18 cellular contexts compared by ENCODE assay signal in the genomic region with DNA sequence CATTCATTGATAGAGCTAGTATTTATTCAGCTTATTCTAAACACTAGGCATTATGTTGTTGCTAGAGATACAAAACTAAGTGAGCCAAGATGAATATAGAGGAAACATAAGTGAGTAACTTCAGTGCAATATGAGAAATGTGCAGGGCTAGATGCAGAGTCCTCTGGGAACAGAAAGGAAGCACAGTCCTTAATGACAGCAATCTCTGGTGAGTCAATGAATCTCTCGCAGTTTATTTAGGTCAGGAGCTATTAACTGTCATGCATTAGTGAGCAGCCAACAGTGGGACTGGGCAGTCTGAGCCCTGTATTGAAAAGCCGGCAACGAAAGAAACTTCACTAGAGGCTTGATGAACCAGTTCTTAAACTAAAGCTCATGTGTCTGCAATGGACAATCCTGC.
DNase-seq lines count a peak whose midpoint lies in the region; ATAC-seq, FAIRE-seq and TF ChIP-seq lines count a peak whose summit lies in the region.
"Had no signal": no experiment of that assay in that cellular context is flagged by ENCODE, and none has a peak within 500 bp of the region (broad histone marks: within the 10 kb centered on the region; RNA-seq: fewer than 3 reads in every experiment).

No MANE protein-coding gene starts in this region.

- no peaks in the 10 kb centered on the region for H3K4me1 Mint-ChIP-seq in activated T-helper 1 cell treated with anti-CD3 and anti-CD28 coated beads, Interleukin-12 subunit alpha, Interleukin-12 subunit beta, Interleukin-2, Interleukin-4 antibody, amounts not matched to agents 30 ng/mL and 10 ng/mL and 1 ng/mL, durations not matched to agents 14 hours and 24 hours and 36 hours (ENCODE audit: low read depth)
- H3K4me1 Mint-ChIP-seq: activated CD4-positive, alpha-beta T cell treated with anti-CD3 and anti-CD28 coated beads, Interleukin-2, amount 10 ng/mL, durations not matched to agents 24 days and 14 days; immature natural killer cell had no signal

- no peak overlapping the region for H3K27ac Mint-ChIP-seq in activated T-helper 1 cell treated with anti-CD3 and anti-CD28 coated beads, Interleukin-12 subunit alpha, Interleukin-12 subunit beta, Interleukin-2, Interleukin-4 antibody, amounts not matched to agents 30 ng/mL and 10 ng/mL and 1 ng/mL, durations not matched to agents 14 hours and 24 hours and 36 hours
- H3K27ac Mint-ChIP-seq: activated CD4-positive, alpha-beta T cell treated with anti-CD3 and anti-CD28 coated beads, Interleukin-2, amount 10 ng/mL, durations not matched to agents 24 days and 14 days; immature natural killer cell had no signal

- H3K36me3 Mint-ChIP-seq in activated T-helper 1 cell treated with anti-CD3 and anti-CD28 coated beads, Interleukin-12 subunit alpha, Interleukin-12 subunit beta, Interleukin-2, Interleukin-4 antibody, amounts not matched to agents 30 ng/mL and 10 ng/mL and 1 ng/mL, durations not matched to agents 14 hours and 24 hours and 36 hours (ENCODE audit: low read depth), result no peaks in the 10 kb centered on the region
- H3K36me3 Mint-ChIP-seq: immature natural killer cell had no signal

- peak overlapping the region; percentile 68 for H3K27ac ChIP-seq in VCaP
- H3K27ac ChIP-seq: gastroesophageal sphincter had no signal

- no peak for TF ChIP-seq POLR2A in H54 (IDR thresholded peaks at IDR 0.05; ENCODE audit: low read depth, low read length)

- H3K4me3 Mint-ChIP-seq in activated T-helper 1 cell treated with anti-CD3 and anti-CD28 coated beads, Interleukin-12 subunit alpha, Interleukin-12 subunit beta, Interleukin-2, Interleukin-4 antibody, amounts not matched to agents 30 ng/mL and 10 ng/mL and 1 ng/mL, durations not matched to agents 14 hours and 24 hours and 36 hours, result no peak overlapping the region
- H3K4me3 Mint-ChIP-seq: activated CD4-positive, alpha-beta T cell treated with anti-CD3 and anti-CD28 coated beads, Interleukin-2, amount 10 ng/mL, durations not matched to agents 24 days and 14 days; immature natural killer cell had no signal

- TF ChIP-seq CTCF in VCaP (conservative IDR thresholded peaks at IDR 0.05), result no peak

- DNase-seq in AG08395 (ENCODE audit: low spot score) (peak; percentile 19), H54 (ENCODE audit: insufficient read length, low spot score) (peak; percentile 0), glomerular visceral epithelial cell (ENCODE audit: extremely low spot score) (peak; percentile 27), 8988T (no peak), NCI-H2029 treated with DMSO at 0.1 percent for 48 hours (lab: John Stamatoyannopoulos, UW) (no peak)
- DNase-seq in activated T-helper 1 cell treated with anti-CD3 and anti-CD28 coated beads, Interleukin-12 subunit alpha, Interleukin-12 subunit beta, Interleukin-2, Interleukin-4 antibody, amounts not matched to agents 30 ng/mL and 10 ng/mL and 1 ng/mL, durations not matched to agents 14 hours and 24 hours and 36 hours (ENCODE audit: low spot score), result no peak
- DNase-seq: activated CD4-positive, alpha-beta T cell treated with anti-CD3 and anti-CD28 coated beads, Interleukin-2, amount 10 ng/mL, durations not matched to agents 24 days and 14 days; amniotic stem cell; BE2C; cortex of kidney; immature natural killer cell; NCI-H1417 treated with DMSO at 0.1 percent for 48 hours; NCI-H526 treated with DMSO at 0.1 percent for 48 hours; posterior cingulate gyrus had no signal

- H3K27me3 Mint-ChIP-seq in activated T-helper 1 cell treated with anti-CD3 and anti-CD28 coated beads, Interleukin-12 subunit alpha, Interleukin-12 subunit beta, Interleukin-2, Interleukin-4 antibody, amounts not matched to agents 30 ng/mL and 10 ng/mL and 1 ng/mL, durations not matched to agents 14 hours and 24 hours and 36 hours (ENCODE audit: insufficient read depth), result no peaks in the 10 kb centered on the region
- H3K27me3 Mint-ChIP-seq: activated CD4-positive, alpha-beta T cell treated with anti-CD3 and anti-CD28 coated beads, Interleukin-2, amount 10 ng/mL, durations not matched to agents 24 days and 14 days had no signal

- no peak for FAIRE-seq in H54 (lab: Jason Lieb, UNC)
- FAIRE-seq: GM12892 had no signal

- no peak for ATAC-seq in GM21737 (IDR thresholded peaks at IDR 0.05; ENCODE audit: unreplicated experiment)
- ATAC-seq: gastroesophageal sphincter had no signal

- intact Hi-C loops in activated T-helper 1 cell treated with anti-CD3 and anti-CD28 coated beads, Interleukin-12 subunit alpha, Interleukin-12 subunit beta, Interleukin-2, Interleukin-4 antibody, amounts not matched to agents 30 ng/mL and 10 ng/mL and 1 ng/mL, durations not matched to agents 14 hours and 24 hours and 36 hours (cut with micrococcal nuclease), result no loop called here

- H3K9me3 Mint-ChIP-seq in activated T-helper 1 cell treated with anti-CD3 and anti-CD28 coated beads, Interleukin-12 subunit alpha, Interleukin-12 subunit beta, Interleukin-2, Interleukin-4 antibody, amounts not matched to agents 30 ng/mL and 10 ng/mL and 1 ng/mL, durations not matched to agents 14 hours and 24 hours and 36 hours, result no peaks in the 10 kb centered on the region
- H3K9me3 Mint-ChIP-seq: activated CD4-positive, alpha-beta T cell treated with anti-CD3 and anti-CD28 coated beads, Interleukin-2, amount 10 ng/mL, durations not matched to agents 24 days and 14 days had no signal

Comparison
In these comparisons a context has a peak if more than half of its experiments do, and no peak if none do; other contexts are left out.
1. DNase-seq: peak in AG08395 (single experiment), H54 (single experiment) and glomerular visceral epithelial cell (single experiment); none in activated T-helper 1 cell treated with anti-CD3 and anti-CD28 coated beads, Interleukin-12 subunit alpha, Interleukin-12 subunit beta, Interleukin-2, Interleukin-4 antibody, amounts not matched to agents 30 ng/mL and 10 ng/mL and 1 ng/mL, durations not matched to agents 14 hours and 24 hours and 36 hours (single experiment), 8988T (single experiment) and NCI-H2029 treated with DMSO at 0.1 percent for 48 hours (single experiment).